In genomic region chr6:1612902-1613301, GRCh38 we compare ENCODE assay signal across 10 cellular contexts. TPM values are rescaled to one million over a fixed set of nuclear protein-coding genes. Genes with fewer than 3 reads are reported as not detected.
A peak's percentile ranks its signal among the peaks of the same experiment; 100 is the strongest.
DNase-seq lines count a peak whose midpoint lies in the region; ATAC-seq, FAIRE-seq and TF ChIP-seq lines count a peak whose summit lies in the region.
"Had no signal": no experiment of that assay in that cellular context is flagged by ENCODE, and none has a peak within 500 bp of the region (broad histone marks: within the 10 kb centered on the region; RNA-seq: fewer than 3 reads in every experiment).

No MANE protein-coding gene starts in this region.

- H3K9me3 ChIP-seq in heart left ventricle: no peaks in the 10 kb centered on the region
- H3K9me3 ChIP-seq in kidney (ENCODE audit: control insufficient read depth in 1 of 2, low read length in 2 of 2): no peaks in the 10 kb centered on the region
- H3K9me3 ChIP-seq in upper lobe of right lung: no peaks in the 10 kb centered on the region

- H3K9me3 Mint-ChIP-seq in activated naive CD8-positive, alpha-beta T cell treated with anti-CD3 and anti-CD28 coated beads, Interleukin-2, amount 50 U/mL, for 24 hours: no peaks in the 10 kb centered on the region

- no peaks in the 10 kb centered on the region for H3K36me3 ChIP-seq in heart left ventricle
- no peaks in the 10 kb centered on the region for H3K36me3 ChIP-seq in kidney (ENCODE audit: control insufficient read depth in 1 of 2, insufficient read depth in 2 of 2, low read length in 2 of 2)
- no peaks in the 10 kb centered on the region for H3K36me3 ChIP-seq in upper lobe of right lung

- no peak for FAIRE-seq in kidney (lab: Jason Lieb, UNC)

- TF ChIP-seq POLR2A in heart left ventricle (IDR thresholded peaks at IDR 0.05): no peak

- H3K4me3 ChIP-seq in heart left ventricle (peak overlapping the region; percentile 26 to 89 (median 68)), kidney (ENCODE audit: low read length in 2 of 2) (peak overlapping the region; percentile 61 to 73), upper lobe of right lung (peak overlapping the region; percentile 51)

- peaks cover 4% of the 10 kb centered on the region for H3K36me3 Mint-ChIP-seq in activated naive CD8-positive, alpha-beta T cell treated with anti-CD3 and anti-CD28 coated beads, Interleukin-2, amount 50 U/mL, for 24 hours (ENCODE audit: low read depth)

- H3K4me1 Mint-ChIP-seq in activated naive CD8-positive, alpha-beta T cell treated with anti-CD3 and anti-CD28 coated beads, Interleukin-2, amount 50 U/mL, for 24 hours: peaks cover 32% of the 10 kb centered on the region

- TF ChIP-seq CTCF in heart left ventricle (IDR thresholded peaks at IDR 0.05): no peak
- no peak for TF ChIP-seq CTCF in kidney (IDR thresholded peaks at IDR 0.05; ENCODE audit: borderline replicate concordance, extremely low read depth, insufficient read depth)
- TF ChIP-seq CTCF in upper lobe of right lung (IDR thresholded peaks at IDR 0.05): no peak

- no peak for DNase-seq in heart left ventricle
- no peak for DNase-seq in Right ventricle myocardium inferior (ENCODE audit: missing footprints)
- no peak for DNase-seq in activated naive CD8-positive, alpha-beta T cell treated with anti-CD3 and anti-CD28 coated beads, Interleukin-2, amount 50 U/mL, for 24 hours
- no peak for DNase-seq in kidney
- DNase-seq in upper lobe of right lung: no peak
- DNase-seq in NCI-H2196 (lab: John Stamatoyannopoulos, UW; ENCODE audit: unreplicated experiment): no peak
- DNase-seq in SW 1271 (lab: John Stamatoyannopoulos, UW): no peak
- DNase-seq: occipital lobe, T-helper 9 cell had no signal

- WGBS in heart left ventricle, 4 donors: 24 to 36% (median 30%) methylated on average over 7 of the region's 7 CpGs

- H3K27ac ChIP-seq in heart left ventricle (peak overlapping the region in 7 of 12 donors; percentile 64 to 95 (median 88)), kidney (ENCODE audit: low read depth in 2 of 2, low read length in 2 of 2) (no peak overlapping the region), upper lobe of right lung (no peak overlapping the region)

- no peak overlapping the region for H3K4me3 Mint-ChIP-seq in activated naive CD8-positive, alpha-beta T cell treated with anti-CD3 and anti-CD28 coated beads, Interleukin-2, amount 50 U/mL, for 24 hours

- H3K27me3 Mint-ChIP-seq in activated naive CD8-positive, alpha-beta T cell treated with anti-CD3 and anti-CD28 coated beads, Interleukin-2, amount 50 U/mL, for 24 hours: peaks cover 61% of the 10 kb centered on the region

- H3K27ac Mint-ChIP-seq in activated naive CD8-positive, alpha-beta T cell treated with anti-CD3 and anti-CD28 coated beads, Interleukin-2, amount 50 U/mL, for 24 hours: peak overlapping the region; percentile 14

- intact Hi-C loops in heart left ventricle (cut with DNase I): loop anchor here in 5 of 10 donors (5.0 to 10.0 kb wide), 4 partner anchors 74 to 222 kb away; no protein-coding TSS in a partner anchor
- intact Hi-C loops in Right ventricle myocardium inferior (cut with DNase I): loop anchor here (10.0 kb wide), 1 partner anchor 202 kb away; no protein-coding TSS in a partner anchor
- intact Hi-C loops in kidney (cut with DNase I): no loop called here
- intact Hi-C loops in upper lobe of right lung (cut with DNase I): no loop called here

- ATAC-seq in heart left ventricle (no peak), Right ventricle myocardium inferior (no peak), upper lobe of right lung (no peak), HG03571 (IDR thresholded peaks at IDR 0.05; ENCODE audit: unreplicated experiment) (no peak)
- ATAC-seq in activated naive CD8-positive, alpha-beta T cell treated with anti-CD3 and anti-CD28 coated beads, Interleukin-2, amount 50 U/mL, for 24 hours: no peak

- H3K4me1 ChIP-seq in heart left ventricle (peaks cover 0 to 50% (median 4%) of the 10 kb centered on the region in 12 donors), kidney (ENCODE audit: control insufficient read depth in 1 of 2, insufficient read depth in 1 of 2, low read depth in 1 of 2, low read length in 2 of 2) (peaks cover 0 to 14% of the 10 kb centered on the region in 2 donors), upper lobe of right lung (peaks cover 7% of the 10 kb centered on the region)

- H3K9ac ChIP-seq in kidney (ENCODE audit: low read length in 2 of 2): peak overlapping the region in 1 of 2 donors; percentile 76

- H3K27me3 ChIP-seq in heart left ventricle: peaks cover 5 to 86% (median 35%) of the 10 kb centered on the region in 9 donors
- H3K27me3 ChIP-seq in upper lobe of right lung: peaks cover 75% of the 10 kb centered on the region

RNA-seq across cellular contexts. Expression of gene FOXC1, which starts 3.2 kb away (rescaled TPM):
- 1 to 10 TPM; 1.8 to 6.3 (median 3.5) TPM for total RNA-seq in heart left ventricle
- 1 to 10 TPM; 2.1 to 2.9 TPM for polyA plus RNA-seq in heart left ventricle
- 2.7 TPM for total RNA-seq in Right ventricle myocardium inferior
- 58.5 TPM for total RNA-seq in kidney
- 18.0 TPM for polyA plus RNA-seq in kidney (ENCODE audit: insufficient read depth, low read depth, low replicate concordance)
- total RNA-seq in upper lobe of right lung: 4.9 TPM

Comparison
In these comparisons a context has a peak if more than half of its experiments do, and no peak if none do; other contexts are left out.
1. H3K27ac ChIP-seq: peak in heart left ventricle (7 of 12); none in kidney (0 of 2) and upper lobe of right lung (single experiment).
2. Peak in every context shown above with its lines, with median percentiles within 50 percentile points of each other: H3K4me3 ChIP-seq.